ENCODE assay signal across 7 cellular contexts in the genomic region with DNA sequence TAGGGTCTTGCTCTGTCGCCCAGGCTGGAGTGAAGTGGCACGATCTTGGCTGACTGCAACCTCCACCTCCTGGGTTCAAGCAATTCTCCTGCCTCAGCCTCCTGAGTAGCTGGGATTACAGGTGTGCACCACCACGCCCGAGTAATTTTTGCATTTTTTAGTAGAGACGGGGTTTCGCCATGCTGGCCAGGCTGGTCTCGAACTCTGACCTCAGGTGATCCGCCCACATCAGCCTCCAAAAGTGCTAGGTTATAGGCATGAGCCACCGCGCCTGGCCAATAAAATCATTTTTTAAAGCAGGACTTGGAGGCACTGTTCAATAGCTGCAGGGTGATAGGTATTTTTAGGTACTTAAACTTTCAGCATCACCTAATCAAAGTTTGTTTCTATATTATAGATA. TPM values are rescaled to one million over a fixed set of nuclear protein-coding genes. Genes with fewer than 3 reads are reported as not detected.
DNase-seq lines count a peak whose midpoint lies in the region; ATAC-seq and TF ChIP-seq lines count a peak whose summit lies in the region.
"Not testable (repeated sequence)": the region's sequence is repeated elsewhere in the genome, so short reads cannot be mapped to it uniquely, and the experiment has no call there.

No MANE protein-coding gene starts in this region.

- H3K4me2 ChIP-seq in HCT116 (ENCODE audit: low read length): peak overlapping the region; percentile 93

- H3K9me3 ChIP-seq in CD4-positive, CD25-positive, alpha-beta regulatory T cell (ENCODE audit: control insufficient read depth in 2 of 2, low read length in 2 of 2); HCT116 (ENCODE audit: control insufficient read depth in 1 of 2, insufficient read depth in 1 of 2, low read depth in 1 of 2, low read length in 2 of 2); heart right ventricle: not testable (repeated sequence)

- H3K4me1 Mint-ChIP-seq in CD4-positive, CD25-positive, alpha-beta regulatory T cell: peaks cover 6 to 34% (median 28%) of the 10 kb centered on the region in 4 donors
- H3K4me1 Mint-ChIP-seq in T-helper 2 cell treated with Interferon-gamma antibody and Interleukin-4, amounts not matched to agents 5 μg/mL and 100 μg/mL, for 36 hours (ENCODE audit: low read depth): peaks cover 28% of the 10 kb centered on the region
- peaks cover 30% of the 10 kb centered on the region for H3K4me1 Mint-ChIP-seq in activated naive CD4-positive, alpha-beta T cell treated with anti-CD3 and anti-CD28 coated beads, Interleukin-2, amount 10 ng/mL, durations not matched to agents 7 days and 5 days
- H3K4me1 Mint-ChIP-seq in natural killer cell treated with Interleukin-12 subunit alpha and Interleukin-12 subunit beta and Interleukin-15 and Interleukin-18, amount 100 ng/mL, for 72 hours (ENCODE audit: low read depth in 2 of 2): peaks cover 24 to 26% of the 10 kb centered on the region in 2 donors
- peaks cover 35% of the 10 kb centered on the region for H3K4me1 Mint-ChIP-seq in stimulated activated memory B cell treated with anti-CD40 and anti-IgM and Interleukin-4, amounts not matched to agents 10 μg/mL and 1 μg/mL and 100 μg/mL, for 72 hours

- H3K4me3 ChIP-seq in CD4-positive, CD25-positive, alpha-beta regulatory T cell (ENCODE audit: low read depth, low read length); heart right ventricle: not testable (repeated sequence)
- peak overlapping the region in 1 of 2 experiments; percentile 87; a peak in 2 of 4 replicates for H3K4me3 ChIP-seq in HCT116 (replicated peaks in 1 of 2; ENCODE audit: low read depth in 1 of 2, low read length in 2 of 2)

- not testable (repeated sequence) for DNase-seq in CD4-positive, CD25-positive, alpha-beta regulatory T cell; HCT116 (ENCODE audit: low read depth, low spot score); T-helper 2 cell treated with Interferon-gamma antibody and Interleukin-4, amounts not matched to agents 5 μg/mL and 100 μg/mL, for 36 hours (ENCODE audit: low spot score); activated naive CD4-positive, alpha-beta T cell treated with anti-CD3 and anti-CD28 coated beads, Interleukin-2, amount 10 ng/mL, durations not matched to agents 7 days and 5 days; heart right ventricle; natural killer cell treated with Interleukin-12 subunit alpha and Interleukin-12 subunit beta and Interleukin-15 and Interleukin-18, amount 100 ng/mL, for 72 hours (ENCODE audit: low spot score)

- ATAC-seq in CD4-positive, CD25-positive, alpha-beta regulatory T cell (ENCODE audit: low read depth in 2 of 2); HCT116; heart right ventricle; natural killer cell treated with Interleukin-12 subunit alpha and Interleukin-12 subunit beta and Interleukin-15 and Interleukin-18, amount 100 ng/mL, for 72 hours; stimulated activated memory B cell treated with anti-CD40 and anti-IgM and Interleukin-4, amounts not matched to agents 10 μg/mL and 1 μg/mL and 100 μg/mL, for 72 hours: not testable (repeated sequence)

- CTCF ChIA-PET in HCT116 (lab: Charles Lee): not testable (repeated sequence)
- CTCF ChIA-PET in activated naive CD4-positive, alpha-beta T cell treated with anti-CD3 and anti-CD28 coated beads, Interleukin-2, amount 10 ng/mL, durations not matched to agents 7 days and 5 days (lab: Charles Lee): interaction anchor here (3.5 kb wide), 1 partner anchor 77 kb away, joined by 25 read pairs; no protein-coding TSS in a partner anchor

- not testable (repeated sequence) for H2AFZ ChIP-seq in HCT116 (ENCODE audit: low read depth, low read length, poor library complexity, severe bottlenecking)

- peak overlapping the region; percentile 56 to 96 (median 71) for H3K27ac Mint-ChIP-seq in CD4-positive, CD25-positive, alpha-beta regulatory T cell
- not testable (repeated sequence) for H3K27ac Mint-ChIP-seq in T-helper 2 cell treated with Interferon-gamma antibody and Interleukin-4, amounts not matched to agents 5 μg/mL and 100 μg/mL, for 36 hours
- H3K27ac Mint-ChIP-seq in activated naive CD4-positive, alpha-beta T cell treated with anti-CD3 and anti-CD28 coated beads, Interleukin-2, amount 10 ng/mL, durations not matched to agents 7 days and 5 days: peak overlapping the region; percentile 69
- H3K27ac Mint-ChIP-seq in natural killer cell treated with Interleukin-12 subunit alpha and Interleukin-12 subunit beta and Interleukin-15 and Interleukin-18, amount 100 ng/mL, for 72 hours: peak overlapping the region; percentile 96 to 98
- peak overlapping the region; percentile 84 for H3K27ac Mint-ChIP-seq in stimulated activated memory B cell treated with anti-CD40 and anti-IgM and Interleukin-4, amounts not matched to agents 10 μg/mL and 1 μg/mL and 100 μg/mL, for 72 hours

- peaks cover 18% of the 10 kb centered on the region for H3K79me2 ChIP-seq in HCT116 (ENCODE audit: insufficient read depth, low read length)

- H4K20me1 ChIP-seq in HCT116 (ENCODE audit: insufficient read depth): not testable (repeated sequence)

- H3K9me2 ChIP-seq in HCT116 (ENCODE audit: insufficient read depth): not testable (repeated sequence)

- TF ChIP-seq POLR2A in HCT116 (IDR thresholded peaks at IDR 0.05; ENCODE audit: borderline replicate concordance, extremely low read depth, insufficient read depth, insufficient read length): not testable (repeated sequence)

- RAD21 ChIA-PET in HCT116 (lab: Charles Lee; ENCODE audit: low non-redundant PET in 1 of 2, low total read pairs in 2 of 2, uncharacterized antibody in 2 of 2, unreplicated experiment in 2 of 2): not testable (repeated sequence)

- BruUV-seq in HCT116 (replicated peaks; lab: Mats Ljungman, UMichigan): not testable (repeated sequence)

- intact Hi-C loops in HCT116 (cut with micrococcal nuclease) (loop anchor here (10.0 kb wide), 2 partner anchors 213 to 643 kb away; partner anchors contain the start of genes IGSF11, POGLUT1 and TMEM39A), heart right ventricle (cut with DNase I) (loop anchor here in 7 of 10 donors (5.0 to 10.0 kb wide), 10 partner anchors 81 to 403 kb away; partner anchors contain the start of genes PLA1A (in 2 of the 7), ADPRH (in 1 of the 7) and TIMMDC1 (in 1 of the 7))

- H3K9ac ChIP-seq in HCT116 (ENCODE audit: low read length): not testable (repeated sequence)

- not testable (repeated sequence) for TF ChIP-seq CTCF in HCT116 (IDR thresholded peaks at IDR 0.05 in 2 of 3, conservative IDR thresholded peaks at IDR 0.05 in 1 of 3; ENCODE audit: borderline replicate concordance in 1 of 3, insufficient read depth in 1 of 3, low read depth in 2 of 3, low read length in 2 of 3); heart right ventricle (IDR thresholded peaks at IDR 0.05)

- 97 to 98% methylated on average over 10 of the region's 10 CpGs for WGBS in heart right ventricle, 2 donors

- H3K36me3 Mint-ChIP-seq in CD4-positive, CD25-positive, alpha-beta regulatory T cell; natural killer cell treated with Interleukin-12 subunit alpha and Interleukin-12 subunit beta and Interleukin-15 and Interleukin-18, amount 100 ng/mL, for 72 hours: not testable (repeated sequence)
- H3K36me3 Mint-ChIP-seq in T-helper 2 cell treated with Interferon-gamma antibody and Interleukin-4, amounts not matched to agents 5 μg/mL and 100 μg/mL, for 36 hours (ENCODE audit: low read depth): peaks cover 23% of the 10 kb centered on the region
- peaks cover 20% of the 10 kb centered on the region for H3K36me3 Mint-ChIP-seq in activated naive CD4-positive, alpha-beta T cell treated with anti-CD3 and anti-CD28 coated beads, Interleukin-2, amount 10 ng/mL, durations not matched to agents 7 days and 5 days
- peaks cover 20% of the 10 kb centered on the region for H3K36me3 Mint-ChIP-seq in stimulated activated memory B cell treated with anti-CD40 and anti-IgM and Interleukin-4, amounts not matched to agents 10 μg/mL and 1 μg/mL and 100 μg/mL, for 72 hours

- not testable (repeated sequence) for H3K27me3 Mint-ChIP-seq in CD4-positive, CD25-positive, alpha-beta regulatory T cell; T-helper 2 cell treated with Interferon-gamma antibody and Interleukin-4, amounts not matched to agents 5 μg/mL and 100 μg/mL, for 36 hours (ENCODE audit: low read depth); activated naive CD4-positive, alpha-beta T cell treated with anti-CD3 and anti-CD28 coated beads, Interleukin-2, amount 10 ng/mL, durations not matched to agents 7 days and 5 days; natural killer cell treated with Interleukin-12 subunit alpha and Interleukin-12 subunit beta and Interleukin-15 and Interleukin-18, amount 100 ng/mL, for 72 hours; stimulated activated memory B cell treated with anti-CD40 and anti-IgM and Interleukin-4, amounts not matched to agents 10 μg/mL and 1 μg/mL and 100 μg/mL, for 72 hours

- peak overlapping the region in 1 of 4 donors; percentile 61 for H3K4me3 Mint-ChIP-seq in CD4-positive, CD25-positive, alpha-beta regulatory T cell
- H3K4me3 Mint-ChIP-seq in T-helper 2 cell treated with Interferon-gamma antibody and Interleukin-4, amounts not matched to agents 5 μg/mL and 100 μg/mL, for 36 hours: peak overlapping the region; percentile 12
- not testable (repeated sequence) for H3K4me3 Mint-ChIP-seq in activated naive CD4-positive, alpha-beta T cell treated with anti-CD3 and anti-CD28 coated beads, Interleukin-2, amount 10 ng/mL, durations not matched to agents 7 days and 5 days; natural killer cell treated with Interleukin-12 subunit alpha and Interleukin-12 subunit beta and Interleukin-15 and Interleukin-18, amount 100 ng/mL, for 72 hours; stimulated activated memory B cell treated with anti-CD40 and anti-IgM and Interleukin-4, amounts not matched to agents 10 μg/mL and 1 μg/mL and 100 μg/mL, for 72 hours

- peaks cover 19% of the 10 kb centered on the region for H3K36me3 ChIP-seq in CD4-positive, CD25-positive, alpha-beta regulatory T cell (ENCODE audit: control insufficient read depth, insufficient read depth, low read length)
- H3K36me3 ChIP-seq in HCT116 (ENCODE audit: control insufficient read depth in 1 of 2, insufficient read depth in 2 of 2, low read length in 2 of 2): peaks cover 7 to 13% of the 10 kb centered on the region in 2 experiments
- H3K36me3 ChIP-seq in heart right ventricle: peaks cover 0 to 22% (median 5%) of the 10 kb centered on the region in 9 donors

- POLR2A ChIA-PET in HCT116 (lab: Charles Lee): not testable (repeated sequence)

- H3K9me3 Mint-ChIP-seq in CD4-positive, CD25-positive, alpha-beta regulatory T cell; T-helper 2 cell treated with Interferon-gamma antibody and Interleukin-4, amounts not matched to agents 5 μg/mL and 100 μg/mL, for 36 hours; activated naive CD4-positive, alpha-beta T cell treated with anti-CD3 and anti-CD28 coated beads, Interleukin-2, amount 10 ng/mL, durations not matched to agents 7 days and 5 days; natural killer cell treated with Interleukin-12 subunit alpha and Interleukin-12 subunit beta and Interleukin-15 and Interleukin-18, amount 100 ng/mL, for 72 hours; stimulated activated memory B cell treated with anti-CD40 and anti-IgM and Interleukin-4, amounts not matched to agents 10 μg/mL and 1 μg/mL and 100 μg/mL, for 72 hours: not testable (repeated sequence)

- TF ChIP-seq RAD21 in HCT116 (IDR thresholded peaks at IDR 0.05; ENCODE audit: low read depth): not testable (repeated sequence)

- peak overlapping the region; percentile 91 for H3K27ac ChIP-seq in CD4-positive, CD25-positive, alpha-beta regulatory T cell (ENCODE audit: insufficient read depth, low read length, poor library complexity, severe bottlenecking)
- H3K27ac ChIP-seq in HCT116 (ENCODE audit: low read depth, low read length): not testable (repeated sequence)
- H3K27ac ChIP-seq in heart right ventricle: peak overlapping the region in 6 of 10 donors; percentile 89 to 98 (median 96)

- peaks cover 21% of the 10 kb centered on the region for H3K4me1 ChIP-seq in CD4-positive, CD25-positive, alpha-beta regulatory T cell (ENCODE audit: control insufficient read depth, insufficient read depth, low read length, poor library complexity, severe bottlenecking)
- H3K4me1 ChIP-seq in HCT116 (ENCODE audit: control insufficient read depth in 1 of 2, insufficient read depth in 2 of 2, low read length in 2 of 2) (peaks cover 3 to 14% of the 10 kb centered on the region in 2 experiments; a peak in 3 of 4 replicates), heart right ventricle (peaks cover 3 to 33% (median 24%) of the 10 kb centered on the region in 9 donors)

- H3K27me3 ChIP-seq in CD4-positive, CD25-positive, alpha-beta regulatory T cell (ENCODE audit: control insufficient read depth, insufficient read depth, low read length); HCT116 (ENCODE audit: insufficient read depth, low read length); heart right ventricle: not testable (repeated sequence)

RNA-seq across cellular contexts. Expression of gene COX17, which starts 1.0 kb away (rescaled TPM):
- total RNA-seq in CD4-positive, CD25-positive, alpha-beta regulatory T cell: 34.1 TPM
- polyA plus RNA-seq in CD4-positive, CD25-positive, alpha-beta regulatory T cell: 100 to 1,000 TPM in 2 of 4 donors, 10 to 100 TPM in 2; 82.1 to 124 (median 97.2) TPM
- total RNA-seq in HCT116 (2021; ENCODE audit: unreplicated experiment) (51.6 TPM), heart right ventricle (100 to 1,000 TPM in 6 of 10 donors, 10 to 100 TPM in 4; 76.2 to 175 (median 107) TPM)
- 62.7 and 89.9 TPM in 2 replicates for polyA plus RNA-seq in HCT116 (2012)
- 100 to 1,000 TPM; 228 to 733 TPM for polyA plus RNA-seq in heart right ventricle
- total RNA-seq in natural killer cell treated with Interleukin-12 subunit alpha and Interleukin-12 subunit beta and Interleukin-15 and Interleukin-18, amount 100 ng/mL, for 72 hours: 10 to 100 TPM; 98.7 to 99.9 TPM

RNA-seq across cellular contexts. Expression of gene POPDC2, which starts 17.8 kb away (rescaled TPM):
- total RNA-seq in CD4-positive, CD25-positive, alpha-beta regulatory T cell: 5.5 TPM
- polyA plus RNA-seq in CD4-positive, CD25-positive, alpha-beta regulatory T cell: 1 to 10 TPM; 1.9 to 3.2 (median 2.4) TPM
- total RNA-seq in HCT116 (2021; ENCODE audit: unreplicated experiment): 1.6 TPM
- polyA plus RNA-seq in HCT116 (2012): 0.60 and 0.99 TPM in 2 replicates
- 100 to 1,000 TPM; 598 to 928 (median 732) TPM for total RNA-seq in heart right ventricle
- polyA plus RNA-seq in heart right ventricle: 100 to 1,000 TPM; 351 to 805 TPM
- total RNA-seq in natural killer cell treated with Interleukin-12 subunit alpha and Interleukin-12 subunit beta and Interleukin-15 and Interleukin-18, amount 100 ng/mL, for 72 hours: 1 to 10 TPM; 3.6 to 4.1 TPM

RNA-seq across cellular contexts. Expression of gene CFAP91, which starts 24.6 kb away (rescaled TPM):
- 0.44 TPM for total RNA-seq in CD4-positive, CD25-positive, alpha-beta regulatory T cell
- polyA plus RNA-seq in CD4-positive, CD25-positive, alpha-beta regulatory T cell: under 1 TPM in 1 of 4 donors, not detected in 3; 0.59 TPM
- total RNA-seq in HCT116 (2021; ENCODE audit: unreplicated experiment) (0.96 TPM), heart right ventricle (under 1 TPM; 0.19 to 0.92 (median 0.49) TPM)
- polyA plus RNA-seq in HCT116 (2012): 0.05 and 0.36 TPM in 2 replicates
- polyA plus RNA-seq in heart right ventricle: 1 to 10 TPM in 1 of 2 donors, under 1 TPM in 1; 0.25 to 1.6 TPM
- not detected for total RNA-seq in natural killer cell treated with Interleukin-12 subunit alpha and Interleukin-12 subunit beta and Interleukin-15 and Interleukin-18, amount 100 ng/mL, for 72 hours

Comparison
In these comparisons a context has a peak if more than half of its experiments do, and no peak if none do; other contexts are left out.
1. RNA of gene POPDC2, which starts 17.8 kb away (total RNA-seq): 598 to 928 TPM in heart right ventricle; 5.5 TPM in CD4-positive, CD25-positive, alpha-beta regulatory T cell (single experiment), 3.6 to 4.1 TPM in natural killer cell treated with Interleukin-12 subunit alpha and Interleukin-12 subunit beta and Interleukin-15 and Interleukin-18, amount 100 ng/mL, for 72 hours and 1.6 TPM in HCT116 (single experiment); every median in the first group is over 10 times any median in the second.